ENCODE assay signal across 27 cellular contexts in the genomic region with DNA sequence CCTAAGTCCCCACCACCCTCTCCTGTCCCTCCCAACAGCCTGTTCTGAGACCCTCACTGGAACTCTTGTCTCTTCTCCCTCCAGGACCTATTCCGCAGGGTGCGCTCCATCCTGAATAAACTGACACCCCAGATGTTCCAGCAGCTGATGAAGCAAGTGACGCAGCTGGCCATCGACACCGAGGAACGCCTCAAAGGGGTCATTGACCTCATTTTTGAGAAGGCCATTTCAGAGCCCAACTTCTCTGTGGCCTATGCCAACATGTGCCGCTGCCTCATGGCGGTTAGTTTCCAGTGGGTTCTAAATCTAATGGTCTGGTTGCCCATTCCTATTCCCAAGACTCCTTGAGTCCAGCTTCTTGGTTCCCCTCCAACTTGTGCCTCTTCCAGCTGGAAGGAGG. TPM values are rescaled to one million over a fixed set of nuclear protein-coding genes. Genes with fewer than 3 reads are reported as not detected.
DNase-seq lines count a peak whose midpoint lies in the region; ATAC-seq and TF ChIP-seq lines count a peak whose summit lies in the region.
"Had no signal": no experiment of that assay in that cellular context is flagged by ENCODE, and none has a peak within 500 bp of the region (broad histone marks: within the 10 kb centered on the region; RNA-seq: fewer than 3 reads in every experiment).

No MANE protein-coding gene starts in this region.

- H3K36me3 Mint-ChIP-seq in CD14-positive monocyte = peaks cover 84 to 86% of the 10 kb centered on the region in 2 donors

- peak overlapping the region; percentile 42 to 97 (median 93) for H3K27ac Mint-ChIP-seq in CD14-positive monocyte
- H3K27ac Mint-ChIP-seq: T-helper 1 cell treated with Interleukin-12 subunit alpha and Interleukin-12 subunit beta and Interleukin-4 antibody, amounts not matched to agents 30 μg/mL and 1 μg/mL, for 36 hours had no signal

- H3K27ac ChIP-seq in esophagus muscularis mucosa (replicated peaks in 1 of 4) (peak overlapping the region; percentile 28 to 97 (median 52)), psoas muscle (peak overlapping the region; percentile 90), SK-N-SH (ENCODE audit: low read depth in 2 of 2, low read length in 1 of 2) (no peak overlapping the region)
- H3K27ac ChIP-seq: thyroid gland had no signal

- H3K9me3 ChIP-seq in esophagus muscularis mucosa = no peaks in the 10 kb centered on the region
- H3K9me3 ChIP-seq in psoas muscle = no peaks in the 10 kb centered on the region
- H3K9me3 ChIP-seq in SK-N-SH = no peaks in the 10 kb centered on the region
- H3K9me3 ChIP-seq: breast epithelium, thyroid gland had no signal

- H2AFZ ChIP-seq in SK-N-SH (ENCODE audit: low read depth) = no peak overlapping the region
- H2AFZ ChIP-seq: GM23248 had no signal

- peaks cover 40% of the 10 kb centered on the region for H3F3A ChIP-seq in SK-N-SH (replicated peaks; ENCODE audit: insufficient read depth)

- H3K4me2 ChIP-seq in SK-N-SH = no peak overlapping the region

- H3K79me2 ChIP-seq in SK-N-SH (ENCODE audit: insufficient read depth) = peaks cover 96% of the 10 kb centered on the region

- H3K4me1 Mint-ChIP-seq in CD14-positive monocyte = peaks cover 47% of the 10 kb centered on the region

- 94% methylated on average over 7 of the region's 8 CpGs for WGBS in esophagus muscularis mucosa
- WGBS in psoas muscle, 3 donors = 34 to 53% (median 43%) methylated on average over 8 of the region's 8 CpGs
- 97% methylated on average over 7 of the region's 8 CpGs for WGBS in SK-N-SH (ENCODE audit: low lambda C conversion rate)

- H3K9me2 ChIP-seq in SK-N-SH = no peaks in the 10 kb centered on the region

- no peak overlapping the region for H3K9ac ChIP-seq in SK-N-SH
- H3K9ac ChIP-seq: GM23248 had no signal

- intact Hi-C loops in CD14-positive monocyte (cut with micrococcal nuclease) (no loop called here), esophagus muscularis mucosa (cut with DNase I) (no loop called here), psoas muscle (cut with DNase I) (loop anchor here in 1 of 2 donors (1.0 kb wide), 1 partner anchor 10 kb away; no protein-coding TSS in a partner anchor)

- TF ChIP-seq CTCF in CD14-positive monocyte (IDR thresholded peaks at IDR 0.05) = no peak
- no peak for TF ChIP-seq CTCF in GM13977 (IDR thresholded peaks at IDR 0.05; ENCODE audit: extremely low read depth, insufficient read depth, missing control alignments)
- no peak for TF ChIP-seq CTCF in esophagus muscularis mucosa (IDR thresholded peaks at IDR 0.05)
- TF ChIP-seq CTCF in psoas muscle (IDR thresholded peaks at IDR 0.05) = no peak
- no peak for TF ChIP-seq CTCF in SK-N-SH (IDR thresholded peaks at IDR 0.05)

- CTCF ChIA-PET in SK-N-SH (lab: Yijun Ruan, JAX) = interaction anchor here (1.2 to 1.3 kb wide), 2 partner anchors 13 to 18 kb away, joined by 3 to 5 read pairs; a partner anchor contains a TSS

- H3K27me3 ChIP-seq in esophagus muscularis mucosa (no peaks in the 10 kb centered on the region), psoas muscle (ENCODE audit: insufficient read depth in 3 of 3, low read length in 2 of 3) (no peaks in the 10 kb centered on the region), SK-N-SH (ENCODE audit: insufficient read depth) (no peaks in the 10 kb centered on the region)
- H3K27me3 ChIP-seq: breast epithelium, thyroid gland had no signal

- in situ Hi-C loops in GM13977 (cut with MboI; ENCODE audit: low pct_unique_long_range_greater_than_20kb, low sequenced_read_pairs, unreplicated experiment) = no loop called here

- H3K4me3 ChIP-seq in esophagus muscularis mucosa = no peak overlapping the region
- H3K4me3 ChIP-seq in psoas muscle = peak overlapping the region; percentile 71
- no peak overlapping the region for H3K4me3 ChIP-seq in SK-N-SH (ENCODE audit: low read depth in 2 of 2, low read length in 1 of 2)
- H3K4me3 ChIP-seq: breast epithelium, GM23248, thyroid gland had no signal

- H3K4me3 Mint-ChIP-seq in CD14-positive monocyte = no peak overlapping the region
- H3K4me3 Mint-ChIP-seq: naive thymus-derived CD8-positive, alpha-beta T cell; T-helper 1 cell treated with Interleukin-12 subunit alpha and Interleukin-12 subunit beta and Interleukin-4 antibody, amounts not matched to agents 30 μg/mL and 1 μg/mL, for 36 hours had no signal

- H3K27me3 Mint-ChIP-seq in CD14-positive monocyte (ENCODE audit: low read depth in 3 of 3) = peaks cover 0 to 2% (median 2%) of the 10 kb centered on the region in 3 donors
- H3K27me3 Mint-ChIP-seq: CD4-positive, CD25-positive, alpha-beta regulatory T cell; naive thymus-derived CD8-positive, alpha-beta T cell had no signal

- H4K20me1 ChIP-seq in SK-N-SH (ENCODE audit: insufficient read depth) = peaks cover 67% of the 10 kb centered on the region

- TF ChIP-seq POLR2A in esophagus muscularis mucosa (IDR thresholded peaks at IDR 0.05; ENCODE audit: low read depth) = no peak

- H3K36me3 ChIP-seq in esophagus muscularis mucosa = peaks cover 83 to 87% (median 85%) of the 10 kb centered on the region in 4 donors
- H3K36me3 ChIP-seq in psoas muscle (ENCODE audit: insufficient read depth in 1 of 2, low read depth in 1 of 2) = peaks cover 36 to 86% of the 10 kb centered on the region in 2 donors
- peaks cover 82 to 88% of the 10 kb centered on the region in 2 experiments for H3K36me3 ChIP-seq in SK-N-SH (replicated peaks in 1 of 2; ENCODE audit: control insufficient read depth in 1 of 2, insufficient read depth in 2 of 2, low read length in 1 of 2)

- DNase-seq in CD14-positive monocyte (ENCODE audit: low spot score) (no peak), GM13977 (ENCODE audit: low spot score) (peak; percentile 11), esophagus muscularis mucosa (ENCODE audit: extremely low spot score) (no peak), psoas muscle (peak; percentile 69 to 86), D341Med (ENCODE audit: low spot score) (no peak), occipital lobe (lab: John Stamatoyannopoulos, UW) (no peak), SK-N-SH (no peak)
- DNase-seq: activated CD4-positive, CD25-positive, alpha-beta regulatory T cell treated with anti-CD3 and anti-CD28 coated beads, Interleukin-2, amount 50 U/mL, for 72 hours; activated gamma-delta T cell; CD4-positive, CD25-positive, alpha-beta regulatory T cell; effector CD4-positive, alpha-beta T cell; erythroblast; foreskin fibroblast; GM23248; hypothalamus; Kasumi-1; midbrain; naive thymus-derived CD8-positive, alpha-beta T cell; NCI-H1436 treated with DMSO at 0.1 percent for 48 hours; NCI-H345; NCI-H774; stimulated activated CD4-positive, alpha-beta T cell treated with anti-CD3 and anti-CD28 coated beads, Interleukin-12 subunit alpha, Interleukin-12 subunit beta, amount 100 ng/mL, for 4 hours; stimulated activated naive CD8-positive, alpha-beta T cell treated with anti-CD3 and anti-CD28 coated beads, Interleukin-15, Interleukin-2, amounts not matched to agents 100 U/mL and 50 U/mL, for 24 hours; thyroid gland had no signal

- POLR2A ChIA-PET in SK-N-SH (lab: Yijun Ruan, JAX) = interaction anchor here (1.2 kb wide), 1 partner anchor 13 kb away, joined by 3 read pairs; a partner anchor contains a TSS

- no peak for TF ChIP-seq RAD21 in SK-N-SH (IDR thresholded peaks at IDR 0.05; ENCODE audit: low read length)

- TF ChIP-seq EP300 in esophagus muscularis mucosa (IDR thresholded peaks at IDR 0.05) = no peak
- TF ChIP-seq EP300 in SK-N-SH (IDR thresholded peaks at IDR 0.05; ENCODE audit: borderline replicate concordance in 1 of 2, low read depth in 1 of 2, low read length in 1 of 2) = no peak

- peaks cover 0 to 2% (median 0%) of the 10 kb centered on the region in 7 donors for H3K9me3 Mint-ChIP-seq in CD14-positive monocyte
- H3K9me3 Mint-ChIP-seq: CD4-positive, CD25-positive, alpha-beta regulatory T cell; naive thymus-derived CD8-positive, alpha-beta T cell; T-helper 1 cell treated with Interleukin-12 subunit alpha and Interleukin-12 subunit beta and Interleukin-4 antibody, amounts not matched to agents 30 μg/mL and 1 μg/mL, for 36 hours had no signal

- H3K4me1 ChIP-seq in esophagus muscularis mucosa = peaks cover 32 to 54% (median 41%) of the 10 kb centered on the region in 4 donors
- H3K4me1 ChIP-seq in psoas muscle = peaks cover 50% of the 10 kb centered on the region
- peaks cover 13 to 19% of the 10 kb centered on the region in 2 experiments; a peak in 3 of 4 replicates for H3K4me1 ChIP-seq in SK-N-SH (ENCODE audit: control insufficient read depth in 1 of 2, insufficient read depth in 2 of 2, low read depth in 1 of 2, low read length in 1 of 2)

- peak; percentile 9 to 57 (median 38) for ATAC-seq in psoas muscle
- no peak for ATAC-seq in GM18867 (IDR thresholded peaks at IDR 0.05; ENCODE audit: unreplicated experiment)
- ATAC-seq: naive thymus-derived CD8-positive, alpha-beta T cell; stimulated activated naive CD8-positive, alpha-beta T cell treated with anti-CD3 and anti-CD28 coated beads, Interleukin-15, Interleukin-2, amounts not matched to agents 100 U/mL and 50 U/mL, for 24 hours had no signal

RNA-seq across cellular contexts. Expression of a gene that starts 9.3 kb away (rescaled TPM):
- polyA plus RNA-seq in CD14-positive monocyte (10 to 100 TPM; 13.9 to 24.2 TPM), psoas muscle (100 to 1,000 TPM; 395 to 787 (median 628) TPM), SK-N-SH (2012; rRNA removed) (207 and 262 TPM in 2 replicates)
- total RNA-seq in esophagus muscularis mucosa (100 to 1,000 TPM; 291 to 418 (median 360) TPM), psoas muscle (100 to 1,000 TPM; 448 to 726 (median 633) TPM), occipital lobe (77.8 TPM)
- polyA plus RNA-seq in SK-N-SH (2012; cell fraction: cytosol; rRNA removed) = 144 and 191 TPM in 2 replicates
- polyA plus RNA-seq in SK-N-SH (2012; cell fraction: nucleus; rRNA removed) = 356 and 392 TPM in 2 replicates

RNA-seq across cellular contexts. Expression of a gene that starts 13.7 kb away (rescaled TPM):
- polyA plus RNA-seq in CD14-positive monocyte = 1 to 10 TPM; 5.8 to 7.7 TPM
- 10 to 100 TPM; 40.3 to 71.0 (median 59.9) TPM for total RNA-seq in esophagus muscularis mucosa
- 10 to 100 TPM; 12.6 to 20.3 (median 13.9) TPM for total RNA-seq in psoas muscle
- polyA plus RNA-seq in psoas muscle = 10 to 100 TPM; 12.9 to 26.8 (median 20.2) TPM
- total RNA-seq in occipital lobe = 61.6 TPM
- 31.6 and 34.2 TPM in 2 replicates for polyA plus RNA-seq in SK-N-SH (2012; rRNA removed)
- polyA plus RNA-seq in SK-N-SH (2012; cell fraction: cytosol; rRNA removed) = 17.5 and 27.0 TPM in 2 replicates
- polyA plus RNA-seq in SK-N-SH (2012; cell fraction: nucleus; rRNA removed) = 56.4 and 63.9 TPM in 2 replicates

RNA-seq across cellular contexts. Expression of a gene that starts 24.7 kb away (rescaled TPM):
- polyA plus RNA-seq in CD14-positive monocyte (100 to 1,000 TPM; 167 to 186 TPM), psoas muscle (100 to 1,000 TPM; 344 to 898 (median 873) TPM), SK-N-SH (2012; rRNA removed) (328 and 382 TPM in 2 replicates)
- total RNA-seq in esophagus muscularis mucosa (100 to 1,000 TPM; 252 to 356 (median 274) TPM), psoas muscle (100 to 1,000 TPM; 338 to 440 (median 424) TPM), occipital lobe (244 TPM)
- 208 and 302 TPM in 2 replicates for polyA plus RNA-seq in SK-N-SH (2012; cell fraction: cytosol; rRNA removed)
- 224 and 445 TPM in 2 replicates for polyA plus RNA-seq in SK-N-SH (2012; cell fraction: nucleus; rRNA removed)

RNA-seq across cellular contexts. Expression of a gene that starts 37.7 kb away (rescaled TPM):
- under 1 TPM in 1 of 2 donors, not detected in 1; 0.16 TPM for polyA plus RNA-seq in CD14-positive monocyte
- 1 to 10 TPM; 1.8 to 3.4 (median 2.7) TPM for total RNA-seq in esophagus muscularis mucosa
- 1 to 10 TPM in 3 of 4 donors, under 1 TPM in 1; 0.64 to 2.3 (median 1.4) TPM for total RNA-seq in psoas muscle
- 1 to 10 TPM; 1.2 to 2.8 (median 2.0) TPM for polyA plus RNA-seq in psoas muscle
- 8.4 TPM for total RNA-seq in occipital lobe
- 8.6 and 9.1 TPM in 2 replicates for polyA plus RNA-seq in SK-N-SH (2012; rRNA removed)
- polyA plus RNA-seq in SK-N-SH (2012; cell fraction: cytosol; rRNA removed) = 2.8 and 3.9 TPM in 2 replicates
- 38.1 TPM in 2 replicates for polyA plus RNA-seq in SK-N-SH (2012; cell fraction: nucleus; rRNA removed)

RNA-seq across cellular contexts. Expression of a gene that starts 37.8 kb away (rescaled TPM):
- polyA plus RNA-seq in CD14-positive monocyte (10 to 100 TPM; 21.7 to 24.6 TPM), psoas muscle (100 to 1,000 TPM in 1 of 3 donors, 10 to 100 TPM in 2; 41.6 to 117 (median 62.8) TPM), SK-N-SH (2012; rRNA removed) (206 and 258 TPM in 2 replicates)
- total RNA-seq in esophagus muscularis mucosa (10 to 100 TPM; 36.0 to 52.1 (median 40.4) TPM), psoas muscle (10 to 100 TPM; 21.2 to 33.2 (median 28.6) TPM), occipital lobe (27.6 TPM)
- polyA plus RNA-seq in SK-N-SH (2012; cell fraction: cytosol; rRNA removed) = 216 and 239 TPM in 2 replicates
- polyA plus RNA-seq in SK-N-SH (2012; cell fraction: nucleus; rRNA removed) = 457 and 484 TPM in 2 replicates

Comparison
In these comparisons a context has a peak if more than half of its experiments do, and no peak if none do; other contexts are left out.
1. DNase-seq: peak in GM13977 (single experiment) and psoas muscle (2 of 2); none in CD14-positive monocyte (single experiment), esophagus muscularis mucosa (single experiment), D341Med (single experiment), occipital lobe (single experiment) and SK-N-SH (single experiment).
2. H3K27ac ChIP-seq: peak in esophagus muscularis mucosa (4 of 4) and psoas muscle (single experiment); none in SK-N-SH (0 of 2).